ENCODE assay signal across 1 cellular context in the genomic region with DNA sequence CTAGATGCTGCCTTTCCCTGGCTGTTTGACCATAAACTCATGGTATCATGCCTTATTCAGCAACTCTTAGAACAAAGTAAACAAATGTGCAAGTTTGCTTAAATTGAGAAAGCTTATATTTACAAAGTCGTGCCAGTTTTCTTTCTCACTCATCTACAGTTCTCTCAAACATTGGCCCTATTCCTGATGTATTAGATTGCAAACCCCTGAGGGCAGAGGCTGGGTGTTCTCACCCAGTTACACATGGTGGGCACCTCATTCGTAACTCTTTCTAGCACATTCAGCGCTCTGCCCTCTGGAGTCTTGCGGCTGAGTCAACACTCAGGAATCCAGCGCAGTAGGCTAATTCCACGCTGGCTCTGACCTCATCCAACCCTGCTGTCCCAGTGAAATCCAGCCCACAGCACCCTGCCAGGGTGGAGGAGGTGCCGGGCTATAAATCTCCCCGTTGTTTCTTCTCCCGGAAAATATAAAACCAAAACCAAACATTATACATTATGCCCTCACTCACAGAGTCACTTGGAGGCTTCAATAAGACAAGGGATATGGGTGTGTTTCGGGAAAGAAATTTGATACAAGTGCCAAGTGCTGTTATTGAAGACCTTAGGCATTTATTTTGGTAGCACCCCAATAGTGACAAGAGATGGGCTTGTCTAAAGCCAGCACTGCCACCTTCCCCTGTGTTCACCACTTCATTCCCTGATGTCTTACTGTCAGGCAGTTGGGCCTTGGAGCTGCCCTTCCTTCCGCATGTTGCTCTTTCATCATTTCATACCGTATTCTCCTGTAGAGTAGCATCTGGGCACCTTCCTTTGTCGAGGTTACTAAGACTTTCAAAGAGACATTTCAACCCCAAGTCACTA.
TF ChIP-seq lines count a peak whose summit lies in the region.

No MANE protein-coding gene starts in this region.

TF ChIP-seq in HEK293, 187 proteins besides CTCF, POLR2A, EP300 and RAD21 (continued from another document and continues in another):
- TF ChIP-seq, protein P1, sequence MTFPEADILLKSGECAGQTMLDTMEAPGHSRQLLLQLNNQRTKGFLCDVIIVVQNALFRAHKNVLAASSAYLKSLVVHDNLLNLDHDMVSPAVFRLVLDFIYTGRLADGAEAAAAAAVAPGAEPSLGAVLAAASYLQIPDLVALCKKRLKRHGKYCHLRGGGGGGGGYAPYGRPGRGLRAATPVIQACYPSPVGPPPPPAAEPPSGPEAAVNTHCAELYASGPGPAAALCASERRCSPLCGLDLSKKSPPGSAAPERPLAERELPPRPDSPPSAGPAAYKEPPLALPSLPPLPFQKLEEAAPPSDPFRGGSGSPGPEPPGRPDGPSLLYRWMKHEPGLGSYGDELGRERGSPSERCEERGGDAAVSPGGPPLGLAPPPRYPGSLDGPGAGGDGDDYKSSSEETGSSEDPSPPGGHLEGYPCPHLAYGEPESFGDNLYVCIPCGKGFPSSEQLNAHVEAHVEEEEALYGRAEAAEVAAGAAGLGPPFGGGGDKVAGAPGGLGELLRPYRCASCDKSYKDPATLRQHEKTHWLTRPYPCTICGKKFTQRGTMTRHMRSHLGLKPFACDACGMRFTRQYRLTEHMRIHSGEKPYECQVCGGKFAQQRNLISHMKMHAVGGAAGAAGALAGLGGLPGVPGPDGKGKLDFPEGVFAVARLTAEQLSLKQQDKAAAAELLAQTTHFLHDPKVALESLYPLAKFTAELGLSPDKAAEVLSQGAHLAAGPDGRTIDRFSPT (tag by site-specific recombination; IDR thresholded peaks at IDR 0.05) = peak; percentile 95
- TF ChIP-seq KLF10 (tag by site-specific recombination; IDR thresholded peaks at IDR 0.05) (peak; percentile 96), ZNF341 (tag by site-specific recombination; IDR thresholded peaks at IDR 0.05; ENCODE audit: low read depth) (no peak; the same call in 1 of the 2 replicates), GFI1B (tag by site-specific recombination; IDR thresholded peaks at IDR 0.05) (no peak; the same call in 1 of the 2 replicates), ZBTB48 (tag by site-specific recombination; IDR thresholded peaks at IDR 0.05) (no peak), MZF1 (tag by site-specific recombination; IDR thresholded peaks at IDR 0.05; ENCODE audit: borderline replicate concordance) (no peak), ZNF10 (tag by site-specific recombination; IDR thresholded peaks at IDR 0.05) (peak; percentile 67), ZNF311 (tag by site-specific recombination; IDR thresholded peaks at IDR 0.05; ENCODE audit: borderline replicate concordance) (no peak), ZNF621 (tag by site-specific recombination; IDR thresholded peaks at IDR 0.05) (no peak), ZBTB1 (tag by site-specific recombination; IDR thresholded peaks at IDR 0.05) (no peak), ZNF112 (tag by site-specific recombination; IDR thresholded peaks at IDR 0.05) (no peak), ZNF549 (tag by site-specific recombination; IDR thresholded peaks at IDR 0.05) (no peak), GLIS1 (tag by site-specific recombination; IDR thresholded peaks at IDR 0.05) (peak; percentile 79), ZNF221 (tag by site-specific recombination; IDR thresholded peaks at IDR 0.05; ENCODE audit: borderline replicate concordance) (no peak), TRIM28 (IDR thresholded peaks at IDR 0.05; ENCODE audit: borderline replicate concordance, low read length) (peak; percentile 57; the same call in 1 of the 2 replicates), ZFHX2 (tag by site-specific recombination; conservative IDR thresholded peaks at IDR 0.05) (peak; percentile 56), ZNF426 (tag by site-specific recombination; IDR thresholded peaks at IDR 0.05) (no peak), ZNF175 (tag by site-specific recombination; IDR thresholded peaks at IDR 0.05) (no peak), IKZF3 (tag by site-specific recombination; IDR thresholded peaks at IDR 0.05) (peak; percentile 85)
- TF ChIP-seq, protein P2, sequence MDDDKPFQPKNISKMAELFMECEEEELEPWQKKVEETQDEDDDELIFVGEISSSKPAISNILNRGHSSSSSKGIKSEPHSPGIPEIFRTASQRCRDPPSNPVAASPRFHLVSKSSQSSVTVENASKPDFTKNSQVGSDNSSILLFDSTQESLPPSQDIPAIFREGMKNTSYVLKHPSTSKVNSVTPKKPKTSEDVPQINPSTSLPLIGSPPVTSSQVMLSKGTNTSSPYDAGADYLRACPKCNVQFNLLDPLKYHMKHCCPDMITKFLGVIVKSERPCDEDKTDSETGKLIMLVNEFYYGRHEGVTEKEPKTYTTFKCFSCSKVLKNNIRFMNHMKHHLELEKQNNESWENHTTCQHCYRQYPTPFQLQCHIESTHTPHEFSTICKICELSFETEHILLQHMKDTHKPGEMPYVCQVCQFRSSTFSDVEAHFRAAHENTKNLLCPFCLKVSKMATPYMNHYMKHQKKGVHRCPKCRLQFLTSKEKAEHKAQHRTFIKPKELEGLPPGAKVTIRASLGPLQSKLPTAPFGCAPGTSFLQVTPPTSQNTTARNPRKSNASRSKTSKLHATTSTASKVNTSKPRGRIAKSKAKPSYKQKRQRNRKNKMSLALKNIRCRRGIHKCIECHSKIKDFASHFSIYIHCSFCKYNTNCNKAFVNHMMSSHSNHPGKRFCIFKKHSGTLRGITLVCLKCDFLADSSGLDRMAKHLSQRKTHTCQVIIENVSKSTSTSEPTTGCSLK (tag by site-specific recombination; IDR thresholded peaks at IDR 0.05) = no peak
- TF ChIP-seq, protein P3, sequence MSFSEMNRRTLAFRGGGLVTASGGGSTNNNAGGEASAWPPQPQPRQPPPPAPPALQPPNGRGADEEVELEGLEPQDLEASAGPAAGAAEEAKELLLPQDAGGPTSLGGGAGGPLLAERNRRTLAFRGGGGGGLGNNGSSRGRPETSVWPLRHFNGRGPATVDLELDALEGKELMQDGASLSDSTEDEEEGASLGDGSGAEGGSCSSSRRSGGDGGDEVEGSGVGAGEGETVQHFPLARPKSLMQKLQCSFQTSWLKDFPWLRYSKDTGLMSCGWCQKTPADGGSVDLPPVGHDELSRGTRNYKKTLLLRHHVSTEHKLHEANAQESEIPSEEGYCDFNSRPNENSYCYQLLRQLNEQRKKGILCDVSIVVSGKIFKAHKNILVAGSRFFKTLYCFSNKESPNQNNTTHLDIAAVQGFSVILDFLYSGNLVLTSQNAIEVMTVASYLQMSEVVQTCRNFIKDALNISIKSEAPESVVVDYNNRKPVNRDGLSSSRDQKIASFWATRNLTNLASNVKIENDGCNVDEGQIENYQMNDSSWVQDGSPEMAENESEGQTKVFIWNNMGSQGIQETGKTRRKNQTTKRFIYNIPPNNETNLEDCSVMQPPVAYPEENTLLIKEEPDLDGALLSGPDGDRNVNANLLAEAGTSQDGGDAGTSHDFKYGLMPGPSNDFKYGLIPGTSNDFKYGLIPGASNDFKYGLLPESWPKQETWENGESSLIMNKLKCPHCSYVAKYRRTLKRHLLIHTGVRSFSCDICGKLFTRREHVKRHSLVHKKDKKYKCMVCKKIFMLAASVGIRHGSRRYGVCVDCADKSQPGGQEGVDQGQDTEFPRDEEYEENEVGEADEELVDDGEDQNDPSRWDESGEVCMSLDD (tag by site-specific recombination; IDR thresholded peaks at IDR 0.05) = no peak; the same call in 1 of the 2 replicates
- TF ChIP-seq, protein P4, sequence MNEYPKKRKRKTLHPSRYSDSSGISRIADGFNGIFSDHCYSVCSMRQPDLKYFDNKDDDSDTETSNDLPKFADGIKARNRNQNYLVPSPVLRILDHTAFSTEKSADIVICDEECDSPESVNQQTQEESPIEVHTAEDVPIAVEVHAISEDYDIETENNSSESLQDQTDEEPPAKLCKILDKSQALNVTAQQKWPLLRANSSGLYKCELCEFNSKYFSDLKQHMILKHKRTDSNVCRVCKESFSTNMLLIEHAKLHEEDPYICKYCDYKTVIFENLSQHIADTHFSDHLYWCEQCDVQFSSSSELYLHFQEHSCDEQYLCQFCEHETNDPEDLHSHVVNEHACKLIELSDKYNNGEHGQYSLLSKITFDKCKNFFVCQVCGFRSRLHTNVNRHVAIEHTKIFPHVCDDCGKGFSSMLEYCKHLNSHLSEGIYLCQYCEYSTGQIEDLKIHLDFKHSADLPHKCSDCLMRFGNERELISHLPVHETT (tag by site-specific recombination; IDR thresholded peaks at IDR 0.05) = peak; percentile 91
- TF ChIP-seq, protein P5, sequence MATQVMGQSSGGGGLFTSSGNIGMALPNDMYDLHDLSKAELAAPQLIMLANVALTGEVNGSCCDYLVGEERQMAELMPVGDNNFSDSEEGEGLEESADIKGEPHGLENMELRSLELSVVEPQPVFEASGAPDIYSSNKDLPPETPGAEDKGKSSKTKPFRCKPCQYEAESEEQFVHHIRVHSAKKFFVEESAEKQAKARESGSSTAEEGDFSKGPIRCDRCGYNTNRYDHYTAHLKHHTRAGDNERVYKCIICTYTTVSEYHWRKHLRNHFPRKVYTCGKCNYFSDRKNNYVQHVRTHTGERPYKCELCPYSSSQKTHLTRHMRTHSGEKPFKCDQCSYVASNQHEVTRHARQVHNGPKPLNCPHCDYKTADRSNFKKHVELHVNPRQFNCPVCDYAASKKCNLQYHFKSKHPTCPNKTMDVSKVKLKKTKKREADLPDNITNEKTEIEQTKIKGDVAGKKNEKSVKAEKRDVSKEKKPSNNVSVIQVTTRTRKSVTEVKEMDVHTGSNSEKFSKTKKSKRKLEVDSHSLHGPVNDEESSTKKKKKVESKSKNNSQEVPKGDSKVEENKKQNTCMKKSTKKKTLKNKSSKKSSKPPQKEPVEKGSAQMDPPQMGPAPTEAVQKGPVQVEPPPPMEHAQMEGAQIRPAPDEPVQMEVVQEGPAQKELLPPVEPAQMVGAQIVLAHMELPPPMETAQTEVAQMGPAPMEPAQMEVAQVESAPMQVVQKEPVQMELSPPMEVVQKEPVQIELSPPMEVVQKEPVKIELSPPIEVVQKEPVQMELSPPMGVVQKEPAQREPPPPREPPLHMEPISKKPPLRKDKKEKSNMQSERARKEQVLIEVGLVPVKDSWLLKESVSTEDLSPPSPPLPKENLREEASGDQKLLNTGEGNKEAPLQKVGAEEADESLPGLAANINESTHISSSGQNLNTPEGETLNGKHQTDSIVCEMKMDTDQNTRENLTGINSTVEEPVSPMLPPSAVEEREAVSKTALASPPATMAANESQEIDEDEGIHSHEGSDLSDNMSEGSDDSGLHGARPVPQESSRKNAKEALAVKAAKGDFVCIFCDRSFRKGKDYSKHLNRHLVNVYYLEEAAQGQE (tag by site-specific recombination; IDR thresholded peaks at IDR 0.05) = no peak; the same call in none of the 2 replicates
- TF ChIP-seq, protein P6, sequence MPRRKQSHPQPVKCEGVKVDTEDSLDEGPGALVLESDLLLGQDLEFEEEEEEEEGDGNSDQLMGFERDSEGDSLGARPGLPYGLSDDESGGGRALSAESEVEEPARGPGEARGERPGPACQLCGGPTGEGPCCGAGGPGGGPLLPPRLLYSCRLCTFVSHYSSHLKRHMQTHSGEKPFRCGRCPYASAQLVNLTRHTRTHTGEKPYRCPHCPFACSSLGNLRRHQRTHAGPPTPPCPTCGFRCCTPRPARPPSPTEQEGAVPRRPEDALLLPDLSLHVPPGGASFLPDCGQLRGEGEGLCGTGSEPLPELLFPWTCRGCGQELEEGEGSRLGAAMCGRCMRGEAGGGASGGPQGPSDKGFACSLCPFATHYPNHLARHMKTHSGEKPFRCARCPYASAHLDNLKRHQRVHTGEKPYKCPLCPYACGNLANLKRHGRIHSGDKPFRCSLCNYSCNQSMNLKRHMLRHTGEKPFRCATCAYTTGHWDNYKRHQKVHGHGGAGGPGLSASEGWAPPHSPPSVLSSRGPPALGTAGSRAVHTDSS (tag by site-specific recombination; IDR thresholded peaks at IDR 0.05) = no peak
- TF ChIP-seq, protein P7, sequence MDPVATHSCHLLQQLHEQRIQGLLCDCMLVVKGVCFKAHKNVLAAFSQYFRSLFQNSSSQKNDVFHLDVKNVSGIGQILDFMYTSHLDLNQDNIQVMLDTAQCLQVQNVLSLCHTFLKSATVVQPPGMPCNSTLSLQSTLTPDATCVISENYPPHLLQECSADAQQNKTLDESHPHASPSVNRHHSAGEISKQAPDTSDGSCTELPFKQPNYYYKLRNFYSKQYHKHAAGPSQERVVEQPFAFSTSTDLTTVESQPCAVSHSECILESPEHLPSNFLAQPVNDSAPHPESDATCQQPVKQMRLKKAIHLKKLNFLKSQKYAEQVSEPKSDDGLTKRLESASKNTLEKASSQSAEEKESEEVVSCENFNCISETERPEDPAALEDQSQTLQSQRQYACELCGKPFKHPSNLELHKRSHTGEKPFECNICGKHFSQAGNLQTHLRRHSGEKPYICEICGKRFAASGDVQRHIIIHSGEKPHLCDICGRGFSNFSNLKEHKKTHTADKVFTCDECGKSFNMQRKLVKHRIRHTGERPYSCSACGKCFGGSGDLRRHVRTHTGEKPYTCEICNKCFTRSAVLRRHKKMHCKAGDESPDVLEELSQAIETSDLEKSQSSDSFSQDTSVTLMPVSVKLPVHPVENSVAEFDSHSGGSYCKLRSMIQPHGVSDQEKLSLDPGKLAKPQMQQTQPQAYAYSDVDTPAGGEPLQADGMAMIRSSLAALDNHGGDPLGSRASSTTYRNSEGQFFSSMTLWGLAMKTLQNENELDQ (tag by site-specific recombination; IDR thresholded peaks at IDR 0.05; ENCODE audit: low read depth) = no peak
- TF ChIP-seq, protein P8, sequence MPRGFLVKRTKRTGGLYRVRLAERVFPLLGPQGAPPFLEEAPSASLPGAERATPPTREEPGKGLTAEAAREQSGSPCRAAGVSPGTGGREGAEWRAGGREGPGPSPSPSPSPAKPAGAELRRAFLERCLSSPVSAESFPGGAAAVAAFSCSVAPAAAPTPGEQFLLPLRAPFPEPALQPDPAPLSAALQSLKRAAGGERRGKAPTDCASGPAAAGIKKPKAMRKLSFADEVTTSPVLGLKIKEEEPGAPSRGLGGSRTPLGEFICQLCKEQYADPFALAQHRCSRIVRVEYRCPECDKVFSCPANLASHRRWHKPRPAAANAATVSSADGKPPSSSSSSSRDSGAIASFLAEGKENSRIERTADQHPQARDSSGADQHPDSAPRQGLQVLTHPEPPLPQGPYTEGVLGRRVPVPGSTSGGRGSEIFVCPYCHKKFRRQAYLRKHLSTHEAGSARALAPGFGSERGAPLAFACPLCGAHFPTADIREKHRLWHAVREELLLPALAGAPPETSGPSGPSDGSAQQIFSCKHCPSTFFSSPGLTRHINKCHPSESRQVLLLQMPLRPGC (tag by site-specific recombination; IDR thresholded peaks at IDR 0.05) = peak; percentile 80
- TF ChIP-seq, protein P9, sequence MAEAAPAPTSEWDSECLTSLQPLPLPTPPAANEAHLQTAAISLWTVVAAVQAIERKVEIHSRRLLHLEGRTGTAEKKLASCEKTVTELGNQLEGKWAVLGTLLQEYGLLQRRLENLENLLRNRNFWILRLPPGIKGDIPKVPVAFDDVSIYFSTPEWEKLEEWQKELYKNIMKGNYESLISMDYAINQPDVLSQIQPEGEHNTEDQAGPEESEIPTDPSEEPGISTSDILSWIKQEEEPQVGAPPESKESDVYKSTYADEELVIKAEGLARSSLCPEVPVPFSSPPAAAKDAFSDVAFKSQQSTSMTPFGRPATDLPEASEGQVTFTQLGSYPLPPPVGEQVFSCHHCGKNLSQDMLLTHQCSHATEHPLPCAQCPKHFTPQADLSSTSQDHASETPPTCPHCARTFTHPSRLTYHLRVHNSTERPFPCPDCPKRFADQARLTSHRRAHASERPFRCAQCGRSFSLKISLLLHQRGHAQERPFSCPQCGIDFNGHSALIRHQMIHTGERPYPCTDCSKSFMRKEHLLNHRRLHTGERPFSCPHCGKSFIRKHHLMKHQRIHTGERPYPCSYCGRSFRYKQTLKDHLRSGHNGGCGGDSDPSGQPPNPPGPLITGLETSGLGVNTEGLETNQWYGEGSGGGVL (tag by site-specific recombination; IDR thresholded peaks at IDR 0.05) = 0 out of 2 replicates have a peak, but pooled peaks have one; percentile 28
